29 cellular contexts compared by ENCODE assay signal in genomic region chr5:93721045-93721444, GRCh38. TPM values are rescaled to one million over a fixed set of nuclear protein-coding genes. Genes with fewer than 3 reads are reported as not detected.
DNase-seq lines count a peak whose midpoint lies in the region; ATAC-seq and TF ChIP-seq lines count a peak whose summit lies in the region.
"Had no signal": no experiment of that assay in that cellular context is flagged by ENCODE, and none has a peak within 500 bp of the region (broad histone marks: within the 10 kb centered on the region; RNA-seq: fewer than 3 reads in every experiment).

No MANE protein-coding gene starts in this region.

- H4K20me1 ChIP-seq in hepatocyte (ENCODE audit: insufficient read depth, poor library complexity, severe bottlenecking) (no peaks in the 10 kb centered on the region), osteoblast (ENCODE audit: insufficient read depth, low read length) (no peaks in the 10 kb centered on the region)

- TF ChIP-seq CTCF in hepatocyte (IDR thresholded peaks at IDR 0.05; ENCODE audit: poor library complexity) (no peak), upper lobe of left lung (IDR thresholded peaks at IDR 0.05) (no peak), osteoblast (IDR thresholded peaks at IDR 0.05; ENCODE audit: extremely low read depth, low read depth, low read length) (no peak)

- no peaks in the 10 kb centered on the region for H3K9me2 ChIP-seq in hepatocyte (replicated peaks; ENCODE audit: insufficient read depth)

- H3K79me2 ChIP-seq in hepatocyte (no peaks in the 10 kb centered on the region), osteoblast (ENCODE audit: insufficient read depth, low read length) (no peaks in the 10 kb centered on the region)
- H3K79me2 ChIP-seq: parathyroid adenoma had no signal

- H3K27me3 ChIP-seq in hepatocyte (no peaks in the 10 kb centered on the region), upper lobe of left lung (no peaks in the 10 kb centered on the region), osteoblast (ENCODE audit: insufficient read depth, low read length) (no peaks in the 10 kb centered on the region)
- H3K27me3 ChIP-seq: esophagus squamous epithelium, gastrocnemius medialis, spleen, thyroid gland had no signal

- peak; percentile 6 for DNase-seq in NCI-H2227 (lab: John Stamatoyannopoulos, UW; ENCODE audit: unreplicated experiment)
- DNase-seq in NCI-H2227 treated with DMSO at 0.1 percent for 48 hours (lab: John Stamatoyannopoulos, UW), result no peak
- peak; percentile 5 for DNase-seq in stimulated activated CD4-positive, alpha-beta T cell treated with anti-CD3 and anti-CD28 coated beads, Interleukin-15, amount 100 ng/mL, for 24 hours
- no peak for DNase-seq in stimulated activated CD4-positive, alpha-beta T cell treated with anti-CD3 and anti-CD28 coated beads, Interleukin-2, amount 100 ng/mL, for 48 hours
- no peak for DNase-seq in hepatocyte (ENCODE audit: low spot score)
- DNase-seq in upper lobe of left lung, result no peak
- no peak for DNase-seq in activated effector memory CD4-positive, alpha-beta T cell treated with anti-CD3 and anti-CD28 coated beads, Interleukin-2, amount 50 U/mL, for 16 hours
- no peak for DNase-seq in osteoblast (ENCODE audit: insufficient read length, low spot score, missing footprints)
- DNase-seq: activated CD4-positive, alpha-beta T cell treated with anti-CD3 and anti-CD28 coated beads, Interleukin-2, amount 50 U/mL, for 1 hour; activated CD8-positive, alpha-beta memory T cell treated with anti-CD3 and anti-CD28 coated beads, Interleukin-2, amount 50 U/mL, for 4 hours; activated gamma-delta T cell treated with Interleukin-2 at 50 U/mL for 16 hours; caudate nucleus; CD4-positive, alpha-beta memory T cell; DMS 273 treated with DMSO at 0.1 percent for 48 hours; esophagus squamous epithelium; gastrocnemius medialis; GM23248; Karpas-422; left ventricle myocardium inferior; MV-4-11; natural killer cell; NCI-H524 treated with DMSO at 0.1 percent for 48 hours; right cardiac atrium; spleen; stimulated activated CD4-positive, alpha-beta T cell treated with anti-CD3 and anti-CD28 coated beads, Interleukin-4, amount 100 ng/mL, for 24 hours; stimulated activated naive CD4-positive, alpha-beta T cell treated with Interleukin-2 at 50 U/mL for 16 hours; thyroid gland had no signal

- ATAC-seq in upper lobe of left lung (ENCODE audit: low FRiP score in 2 of 2), result no peak
- ATAC-seq: gastrocnemius medialis, right cardiac atrium had no signal

- WGBS in hepatocyte (ENCODE audit: low lambda C conversion rate, missing lambda C conversion rate), result 54% methylated on average over 3 of the region's 3 CpGs
- 71 to 82% methylated on average over 3 of the region's 3 CpGs for WGBS in upper lobe of left lung, 2 donors

- H2AFZ ChIP-seq in hepatocyte (no peak overlapping the region), osteoblast (ENCODE audit: low read length) (no peak overlapping the region)
- H2AFZ ChIP-seq: GM23248, parathyroid adenoma had no signal

- H3K36me3 ChIP-seq in hepatocyte (replicated peaks; ENCODE audit: insufficient read depth, low read depth), result no peaks in the 10 kb centered on the region
- no peaks in the 10 kb centered on the region for H3K36me3 ChIP-seq in upper lobe of left lung
- H3K36me3 ChIP-seq in osteoblast (ENCODE audit: insufficient read depth, low read length), result no peaks in the 10 kb centered on the region
- H3K36me3 ChIP-seq: esophagus squamous epithelium, gastrocnemius medialis, left ventricle myocardium inferior, spleen, thyroid gland had no signal

- H3K9me3 ChIP-seq in hepatocyte (ENCODE audit: low read depth) (no peaks in the 10 kb centered on the region), upper lobe of left lung (no peaks in the 10 kb centered on the region), osteoblast (ENCODE audit: low read depth, low read length) (no peaks in the 10 kb centered on the region)
- H3K9me3 ChIP-seq: esophagus squamous epithelium, gastrocnemius medialis, left ventricle myocardium inferior, spleen, thyroid gland had no signal

- H3K4me3 ChIP-seq in hepatocyte, result no peak overlapping the region
- no peak overlapping the region for H3K4me3 ChIP-seq in upper lobe of left lung
- no peak overlapping the region for H3K4me3 ChIP-seq in osteoblast (ENCODE audit: insufficient read depth, low read length)
- H3K4me3 ChIP-seq: esophagus squamous epithelium, gastrocnemius medialis, GM23248, left ventricle myocardium inferior, spleen, thyroid gland had no signal

- H3K27ac ChIP-seq in hepatocyte (peak overlapping the region; percentile 3), upper lobe of left lung (no peak overlapping the region), osteoblast (ENCODE audit: low read depth, low read length) (no peak overlapping the region)
- H3K27ac ChIP-seq: 22Rv1, esophagus squamous epithelium, gastrocnemius medialis, GM23248, left ventricle myocardium inferior, parathyroid adenoma, spleen, thyroid gland had no signal

- no peak for TF ChIP-seq POLR2A in upper lobe of left lung (IDR thresholded peaks at IDR 0.05)

- H3K4me2 ChIP-seq in hepatocyte (peak overlapping the region; percentile 14), osteoblast (ENCODE audit: insufficient read depth, low read length) (no peak overlapping the region)

- no peak for TF ChIP-seq EP300 in upper lobe of left lung (IDR thresholded peaks at IDR 0.05)

- H3K4me1 ChIP-seq in hepatocyte (ENCODE audit: insufficient read depth) (peaks cover 3% of the 10 kb centered on the region), upper lobe of left lung (peaks cover 0 to 4% (median 0%) of the 10 kb centered on the region in 4 donors), osteoblast (ENCODE audit: insufficient read depth, low read length) (peaks cover 2% of the 10 kb centered on the region)
- H3K4me1 ChIP-seq: esophagus squamous epithelium, gastrocnemius medialis, thyroid gland had no signal

RNA-seq across cellular contexts. Expression of gene POU5F2, which starts 20.4 kb away (rescaled TPM):
- 1.2 and 1.3 TPM in 2 replicates for total RNA-seq in hepatocyte
- 0.05 and 0.55 TPM in 2 replicates for polyA plus RNA-seq in hepatocyte
- total RNA-seq in upper lobe of left lung, result 1 to 10 TPM in 5 of 6 donors, under 1 TPM in 1; 0.81 to 8.1 (median 2.7) TPM
- total RNA-seq in osteoblast, result 1.8 and 2.9 TPM in 2 replicates

Comparison
In these comparisons a context has a peak if more than half of its experiments do, and no peak if none do; other contexts are left out.
1. DNase-seq: peak in NCI-H2227 (single experiment) and stimulated activated CD4-positive, alpha-beta T cell treated with anti-CD3 and anti-CD28 coated beads, Interleukin-15, amount 100 ng/mL, for 24 hours (single experiment); none in NCI-H2227 treated with DMSO at 0.1 percent for 48 hours (single experiment), stimulated activated CD4-positive, alpha-beta T cell treated with anti-CD3 and anti-CD28 coated beads, Interleukin-2, amount 100 ng/mL, for 48 hours (0 of 2), hepatocyte (single experiment), upper lobe of left lung (0 of 2), activated effector memory CD4-positive, alpha-beta T cell treated with anti-CD3 and anti-CD28 coated beads, Interleukin-2, amount 50 U/mL, for 16 hours (single experiment) and osteoblast (single experiment).